In genomic region chr10:102583435-102584417, GRCh38 we compare ENCODE assay signal across 8 cellular contexts.
A peak's percentile ranks its signal among the peaks of the same experiment; 100 is the strongest.
DNase-seq lines count a peak whose midpoint lies in the region; TF ChIP-seq lines count a peak whose summit lies in the region.

No MANE protein-coding gene starts in this region.

- H3K27me3 ChIP-seq in OCI-LY1 (ENCODE audit: insufficient read depth, low read length) (no peaks in the 10 kb centered on the region), muscle layer of colon (ENCODE audit: control insufficient read depth in 1 of 2, insufficient read depth in 2 of 2, low read length in 2 of 2) (no peaks in the 10 kb centered on the region)

- no peak overlapping the region for H2AFZ ChIP-seq in OCI-LY1 (ENCODE audit: low read length)

- peak; percentile 60 for TF ChIP-seq CTCF in OCI-LY1 (IDR thresholded peaks at IDR 0.05; ENCODE audit: low read length)

- H3K27ac ChIP-seq in OCI-LY1 (ENCODE audit: low read depth, low read length, poor library complexity, severe bottlenecking) (no peak overlapping the region), epithelial cell of prostate (no peak overlapping the region), muscle layer of colon (ENCODE audit: low read depth, low read length) (peak overlapping the region; percentile 7)

- DNase-seq in activated gamma-delta T cell treated with Interleukin-2 at 50 U/mL for 16 hours (peak; percentile 78), activated gamma-delta T cell (lab: John Stamatoyannopoulos, UW) (no peak), HT-29 (ENCODE audit: low spot score) (peak; percentile 96), epithelial cell of prostate (ENCODE audit: low read depth, low spot score) (peak; percentile 39)
- DNase-seq in activated CD8-positive, alpha-beta memory T cell treated with anti-CD3 and anti-CD28 coated beads, Interleukin-2, amount 50 U/mL, for 4 hours: peak; percentile 82
- peak; percentile 90 for DNase-seq in stimulated activated CD8-positive, alpha-beta memory T cell treated with anti-CD3 and anti-CD28 coated beads, Interleukin-4, amount 100 ng/mL, for 48 hours

- no peak overlapping the region for H3K4me3 ChIP-seq in OCI-LY1 (ENCODE audit: low read depth, low read length, poor library complexity, severe bottlenecking)
- no peak overlapping the region for H3K4me3 ChIP-seq in muscle layer of colon (ENCODE audit: low read depth in 1 of 2, low read length in 2 of 2)

- no peaks in the 10 kb centered on the region for H3F3A ChIP-seq in OCI-LY1 (ENCODE audit: insufficient read depth, low read length)

- H3K79me2 ChIP-seq in OCI-LY1 (ENCODE audit: insufficient read depth, low read length): no peaks in the 10 kb centered on the region

- H3K9me3 ChIP-seq in OCI-LY1 (ENCODE audit: low read length): no peaks in the 10 kb centered on the region
- H3K9me3 ChIP-seq in muscle layer of colon (ENCODE audit: low read length): no peaks in the 10 kb centered on the region

- no peaks in the 10 kb centered on the region for H4K20me1 ChIP-seq in OCI-LY1 (ENCODE audit: insufficient read depth, low read length)

- no peak overlapping the region for H3K4me2 ChIP-seq in OCI-LY1 (ENCODE audit: low read length)

- no peaks in the 10 kb centered on the region for H3K4me1 ChIP-seq in OCI-LY1 (ENCODE audit: insufficient read depth, low read length, severe bottlenecking)
- H3K4me1 ChIP-seq in muscle layer of colon (ENCODE audit: insufficient read depth, low read length): peaks cover 8% of the 10 kb centered on the region

- H3K36me3 ChIP-seq in OCI-LY1 (ENCODE audit: insufficient read depth, low read length) (no peaks in the 10 kb centered on the region), muscle layer of colon (ENCODE audit: insufficient read depth, low read length) (no peaks in the 10 kb centered on the region)

- H3K9me2 ChIP-seq in OCI-LY1 (ENCODE audit: low read depth, low read length): no peaks in the 10 kb centered on the region

- H3K9ac ChIP-seq in OCI-LY1 (ENCODE audit: low read length) (no peak overlapping the region), muscle layer of colon (ENCODE audit: low read length) (no peak overlapping the region)
